In the genomic region with DNA sequence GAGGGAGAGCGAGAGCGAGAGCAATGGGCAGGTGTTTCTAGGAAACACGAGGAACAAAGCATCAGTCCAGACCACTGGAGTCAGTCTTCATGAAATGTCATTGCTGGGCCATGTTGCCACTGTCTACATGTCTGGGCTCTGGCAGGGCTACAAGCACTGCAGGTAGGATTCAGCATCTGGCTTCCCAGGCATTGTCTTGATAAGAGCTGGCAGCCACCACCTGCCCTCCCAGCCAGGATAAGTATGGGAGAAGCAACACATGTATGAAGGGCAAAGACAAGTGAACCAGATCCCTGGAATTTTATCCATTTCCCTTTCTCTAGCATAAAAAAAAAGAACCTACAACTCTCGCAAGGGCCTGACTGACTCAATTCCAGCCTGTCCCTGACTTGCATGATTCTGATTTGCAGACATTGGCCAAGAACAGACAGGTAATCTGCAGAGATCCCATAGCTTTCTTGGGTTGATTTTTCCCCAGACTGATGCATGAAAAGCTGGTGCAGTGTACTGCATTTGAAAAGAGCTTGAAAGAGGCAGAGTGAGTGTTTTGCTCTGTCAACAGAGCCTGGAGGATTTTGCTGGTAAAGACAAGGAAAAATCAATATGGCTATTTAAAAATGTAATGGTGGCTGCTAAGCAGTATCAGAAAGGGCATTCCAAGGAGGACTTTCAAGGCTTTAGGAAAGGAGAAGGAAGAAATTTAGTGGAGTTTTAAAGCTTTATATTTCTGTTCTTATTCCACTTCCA, we compare ENCODE assay signal across 21 cellular contexts.
"Had no signal": no experiment of that assay in that cellular context is flagged by ENCODE, and none has a peak within 500 bp of the region (broad histone marks: within the 10 kb centered on the region; RNA-seq: fewer than 3 reads in every experiment).

No MANE protein-coding gene starts in this region.

- ATAC-seq: gastroesophageal sphincter; naive thymus-derived CD8-positive, alpha-beta T cell; stimulated activated naive CD8-positive, alpha-beta T cell treated with anti-CD3 and anti-CD28 coated beads, Interleukin-15, Interleukin-2, amounts not matched to agents 100 U/mL and 50 U/mL, for 24 hours; WTC11 had no signal

- H3K27ac ChIP-seq: epithelial cell of prostate, gastroesophageal sphincter, left ventricle myocardium inferior, neural progenitor cell, spleen, upper lobe of left lung had no signal

- DNase-seq: activated CD4-positive, alpha-beta T cell treated with anti-CD3 and anti-CD28 coated beads, Interleukin-2, amount 50 U/mL, for 48 hours; activated naive CD4-positive, alpha-beta T cell treated with anti-CD3 and anti-CD28 coated beads for 36 hours; activated naive CD8-positive, alpha-beta T cell treated with anti-CD3 and anti-CD28 coated beads, Interleukin-2, amount 10 ng/mL, durations not matched to agents 7 days and 5 days; activated T-cell treated with anti-CD3 and anti-CD28 coated beads, Interleukin-2, amount 50 U/mL, for 48 hours; amniotic stem cell; cerebellar nuclear complex; cortex of kidney; head of caudate nucleus; hypothalamus; left ventricle myocardium inferior; mammary epithelial cell; naive thymus-derived CD8-positive, alpha-beta T cell; spleen; stimulated activated CD4-positive, alpha-beta T cell treated with anti-CD3 and anti-CD28 coated beads, Interleukin-4, amount 100 ng/mL, for 24 hours; stimulated activated naive CD8-positive, alpha-beta T cell treated with anti-CD3 and anti-CD28 coated beads, Interleukin-15, Interleukin-2, amounts not matched to agents 100 U/mL and 50 U/mL, for 24 hours; T1000 had no signal
